8 cellular contexts compared by ENCODE assay signal in the genomic region with DNA sequence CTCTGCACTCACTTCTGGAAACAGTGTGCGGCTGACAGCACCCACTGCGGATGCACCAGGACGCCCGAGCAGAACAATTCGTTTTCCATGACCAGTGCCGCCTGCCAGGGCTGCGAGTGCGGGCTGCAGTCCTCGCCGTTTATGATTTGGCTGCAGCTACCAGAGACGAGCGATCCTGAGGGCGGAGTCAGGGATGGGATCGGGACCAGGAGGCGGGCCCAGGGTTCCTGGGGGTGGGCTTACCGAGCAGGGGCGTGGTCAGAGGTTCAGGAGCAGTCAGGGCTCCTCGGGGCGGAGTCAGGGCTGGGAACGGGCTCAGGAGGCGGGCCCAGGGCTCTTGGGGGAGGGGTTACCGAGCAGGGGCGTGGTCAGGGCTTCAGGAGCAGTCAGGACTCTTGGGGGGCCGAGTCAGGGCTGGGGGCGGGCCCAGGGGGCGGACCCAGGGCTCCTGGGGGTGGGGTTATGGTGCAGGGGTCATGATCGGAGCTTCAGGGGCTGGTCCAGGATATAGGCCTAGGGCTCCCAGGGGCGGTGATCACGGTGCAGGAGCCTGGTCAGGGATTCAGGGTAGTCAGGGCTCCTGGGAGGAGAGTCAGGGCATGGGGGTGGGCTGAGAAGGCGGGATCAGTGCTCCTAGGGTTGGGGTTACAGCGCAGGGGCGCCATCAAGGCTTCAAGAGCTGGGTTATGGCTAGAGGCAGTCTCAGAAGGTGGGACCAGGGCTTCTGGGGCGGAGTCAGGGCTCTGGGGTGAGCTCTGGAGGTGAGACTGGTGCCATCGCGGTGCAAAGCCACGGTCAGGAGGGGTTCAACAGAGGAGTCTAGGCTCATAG. TPM values are rescaled to one million over a fixed set of nuclear protein-coding genes. Genes with fewer than 3 reads are reported as not detected.
DNase-seq lines count a peak whose midpoint lies in the region; ATAC-seq and TF ChIP-seq lines count a peak whose summit lies in the region.

No MANE protein-coding gene starts in this region.

- DNase-seq in Calu3 (peak; percentile 80), NCI-H748 (lab: John Stamatoyannopoulos, UW; ENCODE audit: unreplicated experiment) (peak; percentile 69), UCSD-AML1 (lab: John Stamatoyannopoulos, UW; ENCODE audit: unreplicated experiment) (no peak), cortex of kidney (lab: John Stamatoyannopoulos, UW) (no peak)
- DNase-seq in central memory CD4-positive, alpha-beta T cell = no peak

- H3K4me1 Mint-ChIP-seq in Calu3 (ENCODE audit: low read depth, unreplicated experiment) (no peaks in the 10 kb centered on the region), brain (peaks cover 7% of the 10 kb centered on the region), nephron (peaks cover 6% of the 10 kb centered on the region)

- peak; percentile 62 for ATAC-seq in GM21529 (IDR thresholded peaks at IDR 0.05; ENCODE audit: unreplicated experiment)

- H3K36me3 Mint-ChIP-seq in Calu3 (ENCODE audit: insufficient read depth, unreplicated experiment) (no peaks in the 10 kb centered on the region), brain (no peaks in the 10 kb centered on the region), nephron (ENCODE audit: low read depth) (no peaks in the 10 kb centered on the region)

- TF ChIP-seq CTCF in Calu3 (IDR thresholded peaks at IDR 0.05; ENCODE audit: unreplicated experiment) (no peak), brain (conservative IDR thresholded peaks at IDR 0.05) (no peak), nephron (IDR thresholded peaks at IDR 0.05; ENCODE audit: unreplicated experiment in 3 of 3) (no peak)

- intact Hi-C loops in Calu3 (cut with micrococcal nuclease; ENCODE audit: unreplicated experiment) = loop anchor here (5.0 kb wide), 1 partner anchor 188 kb away; no protein-coding TSS in a partner anchor

- H3K27me3 Mint-ChIP-seq in Calu3 (ENCODE audit: unreplicated experiment) (no peaks in the 10 kb centered on the region), brain (peaks cover 14% of the 10 kb centered on the region), nephron (ENCODE audit: low read depth) (peaks cover 14% of the 10 kb centered on the region)

- H3K27ac Mint-ChIP-seq in Calu3 (ENCODE audit: unreplicated experiment) (no peak overlapping the region), brain (peak overlapping the region in 1 of 5 experiments; percentile 43), nephron (no peak overlapping the region)

- CTCF ChIA-PET in Calu3 (lab: Charles Lee) = interaction anchor here (0.6 to 1.6 kb wide), 5 partner anchors 12 to 507 kb away, joined by 3 to 7 read pairs (median 6); no protein-coding TSS in a partner anchor

- H3K9me3 Mint-ChIP-seq in Calu3 (ENCODE audit: low read depth, unreplicated experiment) (no peaks in the 10 kb centered on the region), brain (peaks cover 0 to 24% (median 2%) of the 10 kb centered on the region in 5 experiments), nephron (no peaks in the 10 kb centered on the region)

- no TSS peak for BruUV-seq in Calu3 (replicated peaks; lab: Mats Ljungman, UMichigan)

- H3K4me3 Mint-ChIP-seq in Calu3 (ENCODE audit: low read depth, unreplicated experiment) = no peak overlapping the region
- peak overlapping the region; percentile 59 to 80 (median 72) for H3K4me3 Mint-ChIP-seq in brain
- H3K4me3 Mint-ChIP-seq in nephron = peak overlapping the region; percentile 44 to 65 (median 63)

RNA-seq across cellular contexts. Expression of a gene that starts 1.7 kb away (rescaled TPM):
- not detected in 2 replicates for total RNA-seq in Calu3 (2022)
- not detected for polyA plus RNA-seq in brain (ENCODE audit: insufficient read depth, low read depth, low replicate concordance)

RNA-seq across cellular contexts. Expression of a gene that starts 36.2 kb away (rescaled TPM):
- not detected in 2 replicates for total RNA-seq in Calu3 (2022)
- not detected for polyA plus RNA-seq in brain (ENCODE audit: insufficient read depth, low read depth, low replicate concordance)

RNA-seq across cellular contexts. Expression of a gene that starts 43.4 kb away (rescaled TPM):
- 0.24 and 0.38 TPM in 2 replicates for total RNA-seq in Calu3 (2022)
- polyA plus RNA-seq in brain (ENCODE audit: insufficient read depth, low read depth, low replicate concordance) = 0.68 TPM

RNA-seq across cellular contexts. Expression of a gene that starts 54.7 kb away (rescaled TPM):
- not detected in 2 replicates for total RNA-seq in Calu3 (2022)
- not detected for polyA plus RNA-seq in brain (ENCODE audit: insufficient read depth, low read depth, low replicate concordance)

RNA-seq across cellular contexts. Expression of a gene that starts 59.9 kb away (rescaled TPM):
- total RNA-seq in Calu3 (2022) = 269 and 350 TPM in 2 replicates
- 108 TPM for polyA plus RNA-seq in brain (ENCODE audit: insufficient read depth, low read depth, low replicate concordance)

Comparison
In these comparisons a context has a peak if more than half of its experiments do, and no peak if none do; other contexts are left out.
1. DNase-seq: peak in Calu3 (single experiment) and NCI-H748 (single experiment); none in central memory CD4-positive, alpha-beta T cell (single experiment), UCSD-AML1 (single experiment) and cortex of kidney (single experiment).